ENCODE assay signal across 18 cellular contexts in genomic region chr17:83057793-83058477, GRCh38. TPM values are rescaled to one million over a fixed set of nuclear protein-coding genes. Genes with fewer than 3 reads are reported as not detected.
A peak's percentile ranks its signal among the peaks of the same experiment; 100 is the strongest.
DNase-seq lines count a peak whose midpoint lies in the region; ATAC-seq and TF ChIP-seq lines count a peak whose summit lies in the region.
"Had no signal": no experiment of that assay in that cellular context is flagged by ENCODE, and none has a peak within 500 bp of the region (broad histone marks: within the 10 kb centered on the region; RNA-seq: fewer than 3 reads in every experiment).

No MANE protein-coding gene starts in this region.

- H3K4me1 ChIP-seq in neuronal stem cell (ENCODE audit: control insufficient read depth in 2 of 2, insufficient read depth in 1 of 2, low read depth in 1 of 2, low read length in 2 of 2) = peaks cover 0 to 3% of the 10 kb centered on the region in 2 donors
- H3K4me1 ChIP-seq: colonic mucosa, parathyroid adenoma had no signal

- H3K27me3 ChIP-seq in neuronal stem cell (ENCODE audit: control insufficient read depth in 3 of 3, insufficient read depth in 3 of 3, low read depth in 1 of 3, low read length in 3 of 3) = peaks cover 0 to 7% (median 0%) of the 10 kb centered on the region in 3 experiments
- H3K27me3 ChIP-seq: ascending aorta, colonic mucosa had no signal

- no peak overlapping the region for H3K27ac Mint-ChIP-seq in stimulated activated naive CD8-positive, alpha-beta T cell treated with anti-CD3 and anti-CD28 coated beads, Interleukin-15, amount 100 ng/mL, for 72 hours
- H3K27ac Mint-ChIP-seq: activated T-helper 1 cell treated with anti-CD3 and anti-CD28 coated beads, Interleukin-12 subunit alpha, Interleukin-12 subunit beta, Interleukin-2, Interleukin-4 antibody, amounts not matched to agents 30 ng/mL and 10 ng/mL and 1 ng/mL, durations not matched to agents 14 hours and 24 hours and 36 hours; WTC11 had no signal

- no peak for TF ChIP-seq CTCF in omental fat pad (IDR thresholded peaks at IDR 0.05)

- H3K4me1 Mint-ChIP-seq in stimulated activated naive CD8-positive, alpha-beta T cell treated with anti-CD3 and anti-CD28 coated beads, Interleukin-15, amount 100 ng/mL, for 72 hours = peaks cover 16% of the 10 kb centered on the region
- H3K4me1 Mint-ChIP-seq: WTC11 had no signal

- no peak overlapping the region for H2BK120ac ChIP-seq in neuronal stem cell (ENCODE audit: low read depth, low read length)

- peaks cover 6% of the 10 kb centered on the region for H3K27me3 Mint-ChIP-seq in stimulated activated naive CD8-positive, alpha-beta T cell treated with anti-CD3 and anti-CD28 coated beads, Interleukin-15, amount 100 ng/mL, for 72 hours

- DNase-seq in stimulated activated naive CD8-positive, alpha-beta T cell treated with anti-CD3 and anti-CD28 coated beads, Interleukin-15, Interleukin-2, amounts not matched to agents 100 U/mL and 50 U/mL, for 24 hours = peak; percentile 2
- no peak for DNase-seq in stimulated activated naive CD8-positive, alpha-beta T cell treated with anti-CD3 and anti-CD28 coated beads, Interleukin-15, amount 100 ng/mL, for 72 hours
- DNase-seq in Right ventricle myocardium inferior (ENCODE audit: missing footprints) (peak; percentile 85), neuronal stem cell (ENCODE audit: low spot score) (no peak), omental fat pad (ENCODE audit: low spot score) (no peak), glomerular visceral epithelial cell (ENCODE audit: extremely low spot score) (no peak)
- no peak for DNase-seq in NK-92 treated with Interleukin-12 subunit alpha and Interleukin-12 subunit beta, amount 100 ng/mL, for 24 hours (lab: John Stamatoyannopoulos, UW)
- DNase-seq: AML-193, Calu3, GDM1, HCEC 1CT, NCI-H748 treated with DMSO at 0.1 percent for 48 hours had no signal

- H3K23ac ChIP-seq in neuronal stem cell (ENCODE audit: low read depth, low read length, poor library complexity) = no peak overlapping the region

- WGBS in neuronal stem cell (ENCODE audit: extremely low coverage in 2 of 2, insufficient read length in 2 of 2, insufficient replicate concordance in 1 of 2), 2 donors = no CpG with 5 or more reads among the region's 31 CpGs

- H3K9me3 ChIP-seq in neuronal stem cell (replicated peaks in 1 of 2; ENCODE audit: control insufficient read depth in 2 of 2, insufficient read depth in 1 of 2, low read depth in 1 of 2, low read length in 2 of 2) = no peaks in the 10 kb centered on the region
- H3K9me3 ChIP-seq: ascending aorta, colonic mucosa had no signal

- H2BK12ac ChIP-seq in neuronal stem cell (ENCODE audit: low read length) = no peak overlapping the region

- no peak overlapping the region for H3K4me3 Mint-ChIP-seq in stimulated activated naive CD8-positive, alpha-beta T cell treated with anti-CD3 and anti-CD28 coated beads, Interleukin-15, amount 100 ng/mL, for 72 hours
- H3K4me3 Mint-ChIP-seq: activated T-helper 1 cell treated with anti-CD3 and anti-CD28 coated beads, Interleukin-12 subunit alpha, Interleukin-12 subunit beta, Interleukin-2, Interleukin-4 antibody, amounts not matched to agents 30 ng/mL and 10 ng/mL and 1 ng/mL, durations not matched to agents 14 hours and 24 hours and 36 hours; WTC11 had no signal

- no peak overlapping the region for H3K9ac ChIP-seq in neuronal stem cell (ENCODE audit: low read depth, low read length, poor library complexity)
- H3K9ac ChIP-seq: parathyroid adenoma had no signal

- H3K4me2 ChIP-seq in neuronal stem cell (ENCODE audit: insufficient read depth, low read length, poor library complexity, severe bottlenecking) = no peak overlapping the region

- H3K79me1 ChIP-seq in neuronal stem cell (ENCODE audit: low read depth, low read length) = peaks cover 4% of the 10 kb centered on the region

- H2BK5ac ChIP-seq in neuronal stem cell (ENCODE audit: low read length) = no peak overlapping the region

- H3K4me3 ChIP-seq in neuronal stem cell (ENCODE audit: low read length in 2 of 2) = peak overlapping the region in 1 of 2 donors; percentile 57
- H3K4me3 ChIP-seq: ascending aorta, colonic mucosa had no signal

- no peaks in the 10 kb centered on the region for H3K9me3 Mint-ChIP-seq in stimulated activated naive CD8-positive, alpha-beta T cell treated with anti-CD3 and anti-CD28 coated beads, Interleukin-15, amount 100 ng/mL, for 72 hours
- H3K9me3 Mint-ChIP-seq: activated T-helper 1 cell treated with anti-CD3 and anti-CD28 coated beads, Interleukin-12 subunit alpha, Interleukin-12 subunit beta, Interleukin-2, Interleukin-4 antibody, amounts not matched to agents 30 ng/mL and 10 ng/mL and 1 ng/mL, durations not matched to agents 14 hours and 24 hours and 36 hours; WTC11 had no signal

- peak overlapping the region; percentile 38 for H3K18ac ChIP-seq in neuronal stem cell (ENCODE audit: low read length)

- H4K8ac ChIP-seq in neuronal stem cell (ENCODE audit: low read depth, low read length) = no peak overlapping the region

- no peak for ATAC-seq in stimulated activated naive CD8-positive, alpha-beta T cell treated with anti-CD3 and anti-CD28 coated beads, Interleukin-15, Interleukin-2, amounts not matched to agents 100 U/mL and 50 U/mL, for 24 hours
- no peak for ATAC-seq in stimulated activated naive CD8-positive, alpha-beta T cell treated with anti-CD3 and anti-CD28 coated beads, Interleukin-15, amount 100 ng/mL, for 72 hours
- ATAC-seq in Right ventricle myocardium inferior (peak; percentile 71), HG03457 (IDR thresholded peaks at IDR 0.05; ENCODE audit: unreplicated experiment) (no peak), omental fat pad (ENCODE audit: low FRiP score) (no peak)
- ATAC-seq: WTC11 had no signal

- no peak overlapping the region for H2AFZ ChIP-seq in neuronal stem cell (ENCODE audit: low read length)
- H2AFZ ChIP-seq: parathyroid adenoma had no signal

- intact Hi-C loops in Right ventricle myocardium inferior (cut with DNase I) = no loop called here

- H3K27ac ChIP-seq in neuronal stem cell (replicated peaks; ENCODE audit: low read length) = no peak overlapping the region
- H3K27ac ChIP-seq: colonic mucosa, parathyroid adenoma had no signal

- H4K91ac ChIP-seq in neuronal stem cell (ENCODE audit: low read depth, low read length, poor library complexity) = no peak overlapping the region

- H3K36me3 ChIP-seq in neuronal stem cell (replicated peaks in 1 of 2; ENCODE audit: control insufficient read depth in 2 of 2, insufficient read depth in 2 of 2, low read length in 2 of 2) = no peaks in the 10 kb centered on the region
- H3K36me3 ChIP-seq: ascending aorta, colonic mucosa had no signal

- no peak overlapping the region for H3K4ac ChIP-seq in neuronal stem cell (ENCODE audit: low read length)

- peak overlapping the region; percentile 83 for H2AK5ac ChIP-seq in neuronal stem cell (ENCODE audit: low read depth, low read length)

- no peak overlapping the region for H3K14ac ChIP-seq in neuronal stem cell (ENCODE audit: low read length)

- peak overlapping the region; percentile 21 for H2BK15ac ChIP-seq in neuronal stem cell (ENCODE audit: low read length)

RNA-seq across cellular contexts. Expression of gene METRNL, which starts 21.5 kb away (rescaled TPM):
- total RNA-seq in Right ventricle myocardium inferior (70.1 TPM), omental fat pad (100 to 1,000 TPM in 2 of 4 donors, 10 to 100 TPM in 2; 68.4 to 271 (median 99.9) TPM)
- polyA plus RNA-seq in neuronal stem cell (2013, experiment 1 of 2) = 12.8 TPM
- polyA plus RNA-seq in neuronal stem cell (2013, experiment 2 of 2) = 14.7 TPM

Comparison
In these comparisons a context has a peak if more than half of its experiments do, and no peak if none do; other contexts are left out.
1. DNase-seq: peak in stimulated activated naive CD8-positive, alpha-beta T cell treated with anti-CD3 and anti-CD28 coated beads, Interleukin-15, Interleukin-2, amounts not matched to agents 100 U/mL and 50 U/mL, for 24 hours (single experiment) and Right ventricle myocardium inferior (single experiment); none in stimulated activated naive CD8-positive, alpha-beta T cell treated with anti-CD3 and anti-CD28 coated beads, Interleukin-15, amount 100 ng/mL, for 72 hours (0 of 2), neuronal stem cell (single experiment), omental fat pad (single experiment), NK-92 treated with Interleukin-12 subunit alpha and Interleukin-12 subunit beta, amount 100 ng/mL, for 24 hours (single experiment) and glomerular visceral epithelial cell (single experiment).